Comparison of ENCODE assay signal across 1 cellular context in the genomic region with DNA sequence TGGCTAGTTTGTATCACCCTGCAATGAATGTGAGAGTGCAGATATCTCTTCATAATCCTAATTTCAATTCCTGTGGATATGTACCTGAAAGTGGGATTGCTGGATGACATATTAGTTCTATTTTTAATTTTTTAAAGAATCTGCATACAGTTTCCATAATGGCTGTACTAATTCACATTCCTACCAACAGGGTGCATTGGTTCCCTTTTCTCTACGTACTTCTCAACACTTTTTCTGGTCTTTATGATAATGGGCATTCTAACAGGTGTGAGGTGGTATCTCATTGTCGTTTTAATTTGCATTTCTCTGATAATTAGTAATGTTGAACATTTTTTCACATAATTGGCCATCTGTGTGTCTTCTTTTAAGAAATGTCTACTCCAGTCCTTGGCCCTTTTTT.
TF ChIP-seq lines count a peak whose summit lies in the region.

No MANE protein-coding gene starts in this region.

TF ChIP-seq in GM12878, 131 proteins besides CTCF, POLR2A, EP300 and RAD21 (continued from another document):
- no peak for TF ChIP-seq MYC (IDR thresholded peaks at IDR 0.05; ENCODE audit: insufficient read depth, insufficient read length, insufficient replicate concordance, low read length, severe bottlenecking)
TF ChIP-seq in GM12878: peak in this region for 0.
